Comparison of ENCODE assay signal across 1 cellular context in genomic region chr3:155605571-155605970, GRCh38.
A peak's percentile ranks its signal among the peaks of the same experiment; 100 is the strongest.
TF ChIP-seq lines count a peak whose summit lies in the region.

No MANE protein-coding gene starts in this region.

TF ChIP-seq in HepG2, 621 proteins besides CTCF, POLR2A, EP300 and RAD21 (continued from another document and continues in another):
- no peak for TF ChIP-seq ZNF687 (CRISPR knock-in tag; IDR thresholded peaks at IDR 0.05)
- TF ChIP-seq RBM39 (IDR thresholded peaks at IDR 0.05; ENCODE audit: low read depth, low read length, poor library complexity, severe bottlenecking) = no peak
- TF ChIP-seq DNMT3B (CRISPR knock-in tag; conservative IDR thresholded peaks at IDR 0.05) = no peak
- no peak for TF ChIP-seq PRPF4 (IDR thresholded peaks at IDR 0.05; ENCODE audit: low read depth, low read length, poor library complexity, severe bottlenecking)
- TF ChIP-seq, protein P1, sequence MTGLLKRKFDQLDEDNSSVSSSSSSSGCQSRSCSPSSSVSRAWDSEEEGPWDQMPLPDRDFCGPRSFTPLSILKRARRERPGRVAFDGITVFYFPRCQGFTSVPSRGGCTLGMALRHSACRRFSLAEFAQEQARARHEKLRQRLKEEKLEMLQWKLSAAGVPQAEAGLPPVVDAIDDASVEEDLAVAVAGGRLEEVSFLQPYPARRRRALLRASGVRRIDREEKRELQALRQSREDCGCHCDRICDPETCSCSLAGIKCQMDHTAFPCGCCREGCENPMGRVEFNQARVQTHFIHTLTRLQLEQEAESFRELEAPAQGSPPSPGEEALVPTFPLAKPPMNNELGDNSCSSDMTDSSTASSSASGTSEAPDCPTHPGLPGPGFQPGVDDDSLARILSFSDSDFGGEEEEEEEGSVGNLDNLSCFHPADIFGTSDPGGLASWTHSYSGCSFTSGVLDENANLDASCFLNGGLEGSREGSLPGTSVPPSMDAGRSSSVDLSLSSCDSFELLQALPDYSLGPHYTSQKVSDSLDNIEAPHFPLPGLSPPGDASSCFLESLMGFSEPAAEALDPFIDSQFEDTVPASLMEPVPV (CRISPR knock-in tag; IDR thresholded peaks at IDR 0.05) = no peak
- 0 out of 2 replicates have a peak, but pooled peaks have one; percentile 27 for TF ChIP-seq ZNF557 (CRISPR knock-in tag; IDR thresholded peaks at IDR 0.05)
- peak; percentile 78 for TF ChIP-seq CEBPG (CRISPR knock-in tag; IDR thresholded peaks at IDR 0.05)
- TF ChIP-seq DMTF1 (CRISPR knock-in tag; IDR thresholded peaks at IDR 0.05) = no peak
- TF ChIP-seq, protein P2, sequence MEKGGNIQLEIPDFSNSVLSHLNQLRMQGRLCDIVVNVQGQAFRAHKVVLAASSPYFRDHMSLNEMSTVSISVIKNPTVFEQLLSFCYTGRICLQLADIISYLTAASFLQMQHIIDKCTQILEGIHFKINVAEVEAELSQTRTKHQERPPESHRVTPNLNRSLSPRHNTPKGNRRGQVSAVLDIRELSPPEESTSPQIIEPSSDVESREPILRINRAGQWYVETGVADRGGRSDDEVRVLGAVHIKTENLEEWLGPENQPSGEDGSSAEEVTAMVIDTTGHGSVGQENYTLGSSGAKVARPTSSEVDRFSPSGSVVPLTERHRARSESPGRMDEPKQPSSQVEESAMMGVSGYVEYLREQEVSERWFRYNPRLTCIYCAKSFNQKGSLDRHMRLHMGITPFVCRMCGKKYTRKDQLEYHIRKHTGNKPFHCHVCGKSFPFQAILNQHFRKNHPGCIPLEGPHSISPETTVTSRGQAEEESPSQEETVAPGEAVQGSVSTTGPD (CRISPR knock-in tag; IDR thresholded peaks at IDR 0.05) = peak; percentile 95
- TF ChIP-seq ZNF503 (CRISPR knock-in tag; IDR thresholded peaks at IDR 0.05) = peak; percentile 89
- no peak for TF ChIP-seq THAP7 (CRISPR knock-in tag; IDR thresholded peaks at IDR 0.05)
- TF ChIP-seq NAIF1 (CRISPR knock-in tag; IDR thresholded peaks at IDR 0.05; ENCODE audit: borderline replicate concordance) = no peak
- no peak for TF ChIP-seq JUN (CRISPR knock-in tag; IDR thresholded peaks at IDR 0.05)
- no peak for TF ChIP-seq ZFP90 (CRISPR knock-in tag; IDR thresholded peaks at IDR 0.05; ENCODE audit: borderline replicate concordance)
- TF ChIP-seq JUND (CRISPR knock-in tag; IDR thresholded peaks at IDR 0.05) = no peak
- TF ChIP-seq ATRX (CRISPR knock-in tag; IDR thresholded peaks at IDR 0.05; ENCODE audit: borderline replicate concordance) = no peak
- TF ChIP-seq PAX8 (CRISPR knock-in tag; IDR thresholded peaks at IDR 0.05; ENCODE audit: borderline replicate concordance) = no peak
- TF ChIP-seq ZNF230 (CRISPR knock-in tag; IDR thresholded peaks at IDR 0.05) = no peak
- TF ChIP-seq FOXO1 (CRISPR knock-in tag; IDR thresholded peaks at IDR 0.05) = peak; percentile 93
- TF ChIP-seq ZUFSP (CRISPR knock-in tag; IDR thresholded peaks at IDR 0.05; ENCODE audit: borderline replicate concordance) = no peak
- TF ChIP-seq CHCHD3 (CRISPR knock-in tag; IDR thresholded peaks at IDR 0.05) = no peak
- TF ChIP-seq, protein P3, sequence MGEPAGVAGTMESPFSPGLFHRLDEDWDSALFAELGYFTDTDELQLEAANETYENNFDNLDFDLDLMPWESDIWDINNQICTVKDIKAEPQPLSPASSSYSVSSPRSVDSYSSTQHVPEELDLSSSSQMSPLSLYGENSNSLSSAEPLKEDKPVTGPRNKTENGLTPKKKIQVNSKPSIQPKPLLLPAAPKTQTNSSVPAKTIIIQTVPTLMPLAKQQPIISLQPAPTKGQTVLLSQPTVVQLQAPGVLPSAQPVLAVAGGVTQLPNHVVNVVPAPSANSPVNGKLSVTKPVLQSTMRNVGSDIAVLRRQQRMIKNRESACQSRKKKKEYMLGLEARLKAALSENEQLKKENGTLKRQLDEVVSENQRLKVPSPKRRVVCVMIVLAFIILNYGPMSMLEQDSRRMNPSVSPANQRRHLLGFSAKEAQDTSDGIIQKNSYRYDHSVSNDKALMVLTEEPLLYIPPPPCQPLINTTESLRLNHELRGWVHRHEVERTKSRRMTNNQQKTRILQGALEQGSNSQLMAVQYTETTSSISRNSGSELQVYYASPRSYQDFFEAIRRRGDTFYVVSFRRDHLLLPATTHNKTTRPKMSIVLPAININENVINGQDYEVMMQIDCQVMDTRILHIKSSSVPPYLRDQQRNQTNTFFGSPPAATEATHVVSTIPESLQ (CRISPR knock-in tag; conservative IDR thresholded peaks at IDR 0.05) = no peak
- TF ChIP-seq ZNF563 (CRISPR knock-in tag; IDR thresholded peaks at IDR 0.05) = no peak
- peak; percentile 73 for TF ChIP-seq KAT2B (IDR thresholded peaks at IDR 0.05; ENCODE audit: borderline replicate concordance, low read depth, low read length)
- peak; percentile 77 for TF ChIP-seq TBL1XR1 (IDR thresholded peaks at IDR 0.05; ENCODE audit: borderline replicate concordance, low read length, partially characterized antibody)
- TF ChIP-seq ZNF709 (CRISPR knock-in tag; IDR thresholded peaks at IDR 0.05) = 0 out of 2 replicates have a peak, but pooled peaks have one; percentile 48
- TF ChIP-seq, protein P4, sequence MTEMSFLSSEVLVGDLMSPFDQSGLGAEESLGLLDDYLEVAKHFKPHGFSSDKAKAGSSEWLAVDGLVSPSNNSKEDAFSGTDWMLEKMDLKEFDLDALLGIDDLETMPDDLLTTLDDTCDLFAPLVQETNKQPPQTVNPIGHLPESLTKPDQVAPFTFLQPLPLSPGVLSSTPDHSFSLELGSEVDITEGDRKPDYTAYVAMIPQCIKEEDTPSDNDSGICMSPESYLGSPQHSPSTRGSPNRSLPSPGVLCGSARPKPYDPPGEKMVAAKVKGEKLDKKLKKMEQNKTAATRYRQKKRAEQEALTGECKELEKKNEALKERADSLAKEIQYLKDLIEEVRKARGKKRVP (CRISPR knock-in tag; IDR thresholded peaks at IDR 0.05) = peak in 1 of 2 experiments; percentile 39; a peak in 1 of 4 replicates
- no peak for TF ChIP-seq MED8 (CRISPR knock-in tag; IDR thresholded peaks at IDR 0.05; ENCODE audit: insufficient replicate concordance)
- TF ChIP-seq U2AF1 (optimal IDR thresholded peaks at IDR 0.05; ENCODE audit: low read depth, low read length) = no peak
- no peak for TF ChIP-seq FOXO4 (CRISPR knock-in tag; conservative IDR thresholded peaks at IDR 0.05)
- TF ChIP-seq ZFP36L2 (CRISPR knock-in tag; IDR thresholded peaks at IDR 0.05) = no peak
- TF ChIP-seq YEATS4 (CRISPR knock-in tag; IDR thresholded peaks at IDR 0.05; ENCODE audit: borderline replicate concordance) = peak; percentile 63; the same call in 1 of the 2 replicates
- TF ChIP-seq, protein P5, sequence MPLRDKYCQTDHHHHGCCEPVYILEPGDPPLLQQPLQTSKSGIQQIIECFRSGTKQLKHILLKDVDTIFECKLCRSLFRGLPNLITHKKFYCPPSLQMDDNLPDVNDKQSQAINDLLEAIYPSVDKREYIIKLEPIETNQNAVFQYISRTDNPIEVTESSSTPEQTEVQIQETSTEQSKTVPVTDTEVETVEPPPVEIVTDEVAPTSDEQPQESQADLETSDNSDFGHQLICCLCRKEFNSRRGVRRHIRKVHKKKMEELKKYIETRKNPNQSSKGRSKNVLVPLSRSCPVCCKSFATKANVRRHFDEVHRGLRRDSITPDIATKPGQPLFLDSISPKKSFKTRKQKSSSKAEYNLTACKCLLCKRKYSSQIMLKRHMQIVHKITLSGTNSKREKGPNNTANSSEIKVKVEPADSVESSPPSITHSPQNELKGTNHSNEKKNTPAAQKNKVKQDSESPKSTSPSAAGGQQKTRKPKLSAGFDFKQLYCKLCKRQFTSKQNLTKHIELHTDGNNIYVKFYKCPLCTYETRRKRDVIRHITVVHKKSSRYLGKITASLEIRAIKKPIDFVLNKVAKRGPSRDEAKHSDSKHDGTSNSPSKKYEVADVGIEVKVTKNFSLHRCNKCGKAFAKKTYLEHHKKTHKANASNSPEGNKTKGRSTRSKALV (CRISPR knock-in tag; IDR thresholded peaks at IDR 0.05) = no peak
- TF ChIP-seq ETS1 (CRISPR knock-in tag; IDR thresholded peaks at IDR 0.05) = no peak
- TF ChIP-seq MAZ (IDR thresholded peaks at IDR 0.05; ENCODE audit: borderline replicate concordance, low read depth, low read length) = no peak
- no peak for TF ChIP-seq MAZ (CRISPR knock-in tag; IDR thresholded peaks at IDR 0.05; ENCODE audit: low read depth)
